ENCODE assay signal across 26 cellular contexts in the genomic region with DNA sequence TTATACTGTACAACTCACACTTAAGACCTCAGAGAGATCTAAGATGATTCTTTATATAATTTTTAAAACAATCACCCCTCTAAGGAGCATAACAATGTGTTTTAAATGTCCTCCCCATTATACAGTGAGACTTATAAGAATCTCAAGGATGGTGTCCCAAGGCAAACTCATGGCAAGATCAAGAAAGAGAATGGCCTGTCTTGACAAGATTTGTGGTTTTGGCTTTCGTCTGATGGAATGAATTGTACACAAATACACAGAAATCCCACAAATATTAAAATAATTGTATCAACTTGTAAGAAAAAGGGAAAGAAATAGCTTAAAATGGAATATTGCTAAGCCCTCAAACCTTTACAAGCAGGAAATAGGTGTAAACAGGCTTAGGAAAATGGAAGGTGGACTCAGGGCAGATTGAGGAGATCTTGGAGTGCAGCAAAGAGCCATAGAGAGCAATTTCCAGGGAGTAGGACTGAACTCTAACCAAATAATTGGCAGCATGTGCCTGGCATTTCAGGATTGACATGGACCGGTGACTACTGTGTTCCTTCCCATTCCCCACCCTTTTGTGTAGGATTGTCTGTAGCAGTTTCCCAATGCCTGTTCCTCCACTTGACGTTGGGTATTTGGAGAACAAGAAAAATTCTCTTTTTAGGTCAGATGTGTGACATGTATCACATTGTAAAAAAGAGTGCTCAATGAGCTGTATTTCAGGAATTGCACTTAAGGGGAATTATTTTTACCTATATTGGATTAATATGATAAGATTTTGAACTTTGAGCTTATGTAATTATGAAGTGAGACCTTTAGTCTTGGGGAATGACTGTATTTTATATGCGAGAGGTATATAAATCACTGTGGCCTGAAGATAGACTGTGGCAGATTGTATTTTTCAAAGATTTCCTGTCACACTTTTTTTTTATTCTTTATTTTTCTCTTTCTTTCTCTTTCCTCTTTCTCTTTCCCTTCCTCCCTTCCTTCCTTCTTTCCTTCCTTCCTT.
"Had no signal": no experiment of that assay in that cellular context is flagged by ENCODE, and none has a peak within 500 bp of the region (broad histone marks: within the 10 kb centered on the region; RNA-seq: fewer than 3 reads in every experiment).

No MANE protein-coding gene starts in this region.

- H3K36me3 ChIP-seq: ascending aorta, MG63, WERI-Rb-1 had no signal

- DNase-seq: activated CD4-positive, alpha-beta T cell treated with anti-CD3 and anti-CD28 coated beads, Interleukin-2, amount 10 ng/mL, durations not matched to agents 24 days and 14 days; activated CD4-positive, alpha-beta T cell treated with anti-CD3 and anti-CD28 coated beads, Interleukin-2, amount 50 U/mL, for 4 hours; activated CD4-positive, CD25-positive, alpha-beta regulatory T cell; activated CD8-positive, alpha-beta T cell treated with anti-CD3 and anti-CD28 coated beads for 36 hours; activated gamma-delta T cell; activated naive CD4-positive, alpha-beta T cell treated with Interleukin-2 at 50 U/mL for 16 hours; activated naive CD8-positive, alpha-beta T cell treated with anti-CD3 and anti-CD28 coated beads, Interleukin-2, amount 10 ng/mL, durations not matched to agents 7 days and 5 days; activated T-cell treated with anti-CD3 and anti-CD28 coated beads, Interleukin-2, amount 50 U/mL, for 24 hours; amygdala; Kasumi-1; KG1; MG63; NCI-H1048; NCI-H1436 treated with DMSO at 0.1 percent for 48 hours; NCI-H1694 treated with DMSO at 0.1 percent for 48 hours; NCI-H2029; NCI-H345; NCI-H524 treated with DMSO at 0.1 percent for 48 hours; NCI-H748 treated with DMSO at 0.1 percent for 48 hours; NK-92 treated with Interleukin-12 subunit alpha and Interleukin-12 subunit beta, amount 100 ng/mL, for 24 hours; PC-9; Right ventricle myocardium superior; SW 1271; T1000; WERI-Rb-1 had no signal

- H2AFZ ChIP-seq: PC-9 had no signal

- H3K4me2 ChIP-seq: PC-9 had no signal

- H3K27me3 ChIP-seq: ascending aorta, MG63 had no signal

- ATAC-seq: activated CD8-positive, alpha-beta T cell treated with anti-CD3 and anti-CD28 coated beads for 36 hours had no signal

- H3K27ac ChIP-seq: ascending aorta, PC-9, WERI-Rb-1 had no signal

- H3K9me3 ChIP-seq: ascending aorta, MG63 had no signal

- H3K4me3 ChIP-seq: ascending aorta, MG63, PC-9 had no signal

- H3K4me1 ChIP-seq: ascending aorta had no signal
